Comparison of ENCODE assay signal across 39 cellular contexts in the genomic region with DNA sequence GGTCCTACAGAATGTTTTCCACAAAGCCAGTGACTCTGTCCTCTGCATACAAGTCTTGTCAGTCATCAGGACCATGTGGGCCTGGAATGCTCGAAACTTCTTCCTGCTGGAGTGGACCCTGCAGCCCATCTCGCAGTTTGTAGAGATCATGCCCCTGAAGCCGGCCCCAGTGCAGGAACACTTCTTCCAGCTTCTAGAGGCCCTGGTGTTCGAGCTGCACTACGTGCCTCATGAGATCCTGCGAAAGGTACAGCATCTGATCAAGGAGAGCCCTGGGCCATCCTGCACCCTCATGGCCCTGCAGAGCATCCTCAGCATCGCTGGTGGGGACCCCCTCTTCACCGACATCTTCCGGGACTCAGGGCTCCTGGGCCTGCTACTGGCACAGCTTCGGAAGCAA. TPM values are rescaled to one million over a fixed set of nuclear protein-coding genes. Genes with fewer than 3 reads are reported as not detected.
"Had no signal": no experiment of that assay in that cellular context is flagged by ENCODE, and none has a peak within 500 bp of the region (broad histone marks: within the 10 kb centered on the region; RNA-seq: fewer than 3 reads in every experiment).

No MANE protein-coding gene starts in this region.

- ATAC-seq: activated naive CD8-positive, alpha-beta T cell treated with anti-CD3 and anti-CD28 coated beads, Interleukin-2, amount 50 U/mL, for 24 hours; activated T-cell treated with anti-CD3 and anti-CD28 coated beads, Interleukin-2, amount 50 U/mL, for 4 hours; activated T-cell treated with anti-CD3 and anti-CD28 coated beads, Interleukin-2, amount 50 U/mL, for 72 hours; activated T-helper 17 cell treated with anti-CD3 and anti-CD28 coated beads, Interleukin-2, amount 50 U/mL, for 72 hours; body of pancreas had no signal

- H3K9me3 Mint-ChIP-seq: activated naive CD4-positive, alpha-beta T cell treated with anti-CD3 and anti-CD28 coated beads for 36 hours; activated naive CD4-positive, alpha-beta T cell treated with anti-CD3 and anti-CD28 coated beads, Interleukin-2, amount 10 ng/mL, durations not matched to agents 7 days and 5 days; activated naive CD4-positive, alpha-beta T cell treated with anti-CD3 and anti-CD28 coated beads, Interleukin-2, amount 50 U/mL, for 24 hours; activated naive CD8-positive, alpha-beta T cell treated with anti-CD3 and anti-CD28 coated beads for 36 hours; activated naive CD8-positive, alpha-beta T cell treated with anti-CD3 and anti-CD28 coated beads, Interleukin-2, amount 10 ng/mL, durations not matched to agents 7 days and 5 days; activated naive CD8-positive, alpha-beta T cell treated with anti-CD3 and anti-CD28 coated beads, Interleukin-2, amount 50 U/mL, for 24 hours; activated T-cell treated with anti-CD3 and anti-CD28 coated beads, Interleukin-2, amount 50 U/mL, for 24 hours; activated T-cell treated with anti-CD3 and anti-CD28 coated beads, Interleukin-2, amount 50 U/mL, for 4 hours; activated T-cell treated with anti-CD3 and anti-CD28 coated beads, Interleukin-2, amount 50 U/mL, for 72 hours; activated T-helper 1 cell treated with anti-CD3 and anti-CD28 coated beads, Interleukin-12 subunit alpha, Interleukin-12 subunit beta, Interleukin-2, Interleukin-4 antibody, amounts not matched to agents 30 ng/mL and 10 ng/mL and 1 ng/mL, durations not matched to agents 14 hours and 24 hours and 36 hours; activated T-helper 17 cell treated with anti-CD3 and anti-CD28 coated beads, Interleukin-2, amount 50 U/mL, for 72 hours; activated T-helper 2 cell treated with anti-CD3 and anti-CD28 coated beads, Interferon-gamma antibody, Interleukin-2, Interleukin-4, amounts not matched to agents 10 μg/mL and 5 μg/mL and 100 μg/mL, durations not matched to agents 14 hours and 24 hours and 36 hours; central memory CD8-positive, alpha-beta T cell had no signal

- H3K36me3 ChIP-seq: adrenal gland, ascending aorta, brain microvascular endothelial cell, breast epithelium, cardiac muscle cell had no signal

- H3K27me3 Mint-ChIP-seq: activated naive CD8-positive, alpha-beta T cell; activated naive CD8-positive, alpha-beta T cell treated with anti-CD3 and anti-CD28 coated beads for 36 hours; activated T-cell treated with anti-CD3 and anti-CD28 coated beads, Interleukin-2, amount 50 U/mL, for 24 hours had no signal

- H3K27ac Mint-ChIP-seq: activated naive CD4-positive, alpha-beta T cell treated with anti-CD3 and anti-CD28 coated beads for 36 hours; activated naive CD4-positive, alpha-beta T cell treated with anti-CD3 and anti-CD28 coated beads, Interleukin-2, amount 10 ng/mL, durations not matched to agents 7 days and 5 days; activated naive CD4-positive, alpha-beta T cell treated with anti-CD3 and anti-CD28 coated beads, Interleukin-2, amount 50 U/mL, for 24 hours; activated naive CD8-positive, alpha-beta T cell; activated naive CD8-positive, alpha-beta T cell treated with anti-CD3 and anti-CD28 coated beads for 36 hours; activated naive CD8-positive, alpha-beta T cell treated with anti-CD3 and anti-CD28 coated beads, Interleukin-2, amount 10 ng/mL, durations not matched to agents 7 days and 5 days; activated naive CD8-positive, alpha-beta T cell treated with anti-CD3 and anti-CD28 coated beads, Interleukin-2, amount 50 U/mL, for 24 hours; activated T-cell treated with anti-CD3 and anti-CD28 coated beads, Interleukin-2, amount 50 U/mL, for 24 hours; activated T-cell treated with anti-CD3 and anti-CD28 coated beads, Interleukin-2, amount 50 U/mL, for 72 hours; activated T-helper 1 cell treated with anti-CD3 and anti-CD28 coated beads, Interleukin-12 subunit alpha, Interleukin-12 subunit beta, Interleukin-2, Interleukin-4 antibody, amounts not matched to agents 30 ng/mL and 10 ng/mL and 1 ng/mL, durations not matched to agents 14 hours and 24 hours and 36 hours; activated T-helper 17 cell treated with anti-CD3 and anti-CD28 coated beads, Interleukin-2, amount 50 U/mL, for 72 hours; activated T-helper 2 cell treated with anti-CD3 and anti-CD28 coated beads, Interferon-gamma antibody, Interleukin-2, Interleukin-4, amounts not matched to agents 10 μg/mL and 5 μg/mL and 100 μg/mL, durations not matched to agents 14 hours and 24 hours and 36 hours; brain had no signal

- H3K4me1 ChIP-seq: adrenal gland, ascending aorta, body of pancreas, breast epithelium had no signal

- DNase-seq: activated effector memory CD4-positive, alpha-beta T cell treated with anti-CD3 and anti-CD28 coated beads, Interleukin-2, amount 50 U/mL, for 16 hours; activated effector memory CD4-positive, alpha-beta T cell treated with Interleukin-2 at 50 U/mL for 16 hours; activated gamma-delta T cell; activated gamma-delta T cell treated with Interleukin-2 at 50 U/mL for 16 hours; activated naive CD4-positive, alpha-beta T cell; activated naive CD4-positive, alpha-beta T cell treated with anti-CD3 and anti-CD28 coated beads for 36 hours; activated naive CD4-positive, alpha-beta T cell treated with anti-CD3 and anti-CD28 coated beads, Interleukin-2, amount 10 ng/mL, durations not matched to agents 7 days and 5 days; activated naive CD4-positive, alpha-beta T cell treated with anti-CD3 and anti-CD28 coated beads, Interleukin-2, amount 50 U/mL, for 16 hours; activated naive CD4-positive, alpha-beta T cell treated with Interleukin-2 at 50 U/mL for 16 hours; activated naive CD8-positive, alpha-beta T cell treated with anti-CD3 and anti-CD28 coated beads for 36 hours; activated naive CD8-positive, alpha-beta T cell treated with anti-CD3 and anti-CD28 coated beads, Interleukin-2, amount 10 ng/mL, durations not matched to agents 7 days and 5 days; activated naive CD8-positive, alpha-beta T cell treated with anti-CD3 and anti-CD28 coated beads, Interleukin-2, amount 50 U/mL, for 24 hours; activated T-cell treated with anti-CD3 and anti-CD28 coated beads for 4 hours; activated T-cell treated with anti-CD3 and anti-CD28 coated beads, Interleukin-2, amount 50 U/mL, for 1 hour; activated T-cell treated with anti-CD3 and anti-CD28 coated beads, Interleukin-2, amount 50 U/mL, for 24 hours; activated T-cell treated with anti-CD3 and anti-CD28 coated beads, Interleukin-2, amount 50 U/mL, for 4 hours; activated T-cell treated with anti-CD3 and anti-CD28 coated beads, Interleukin-2, amount 50 U/mL, for 48 hours; activated T-cell treated with anti-CD3 and anti-CD28 coated beads, Interleukin-2, amount 50 U/mL, for 72 hours; adrenal gland; amniotic stem cell; amygdala; anterior cingulate cortex; aorta; body of pancreas; brain microvascular endothelial cell; caudate nucleus; central memory CD4-positive, alpha-beta T cell; cerebellar nuclear complex had no signal

- H3K9me3 ChIP-seq: adrenal gland, ascending aorta, body of pancreas, breast epithelium had no signal

- H3K4me3 ChIP-seq: adrenal gland, ascending aorta, body of pancreas, breast epithelium, cardiac muscle cell had no signal

- H3K4me1 Mint-ChIP-seq: activated naive CD4-positive, alpha-beta T cell treated with anti-CD3 and anti-CD28 coated beads, Interleukin-2, amount 10 ng/mL, durations not matched to agents 7 days and 5 days; activated naive CD4-positive, alpha-beta T cell treated with anti-CD3 and anti-CD28 coated beads, Interleukin-2, amount 50 U/mL, for 24 hours; activated naive CD8-positive, alpha-beta T cell treated with anti-CD3 and anti-CD28 coated beads for 36 hours; activated naive CD8-positive, alpha-beta T cell treated with anti-CD3 and anti-CD28 coated beads, Interleukin-2, amount 10 ng/mL, durations not matched to agents 7 days and 5 days; activated naive CD8-positive, alpha-beta T cell treated with anti-CD3 and anti-CD28 coated beads, Interleukin-2, amount 50 U/mL, for 24 hours; activated T-helper 17 cell treated with anti-CD3 and anti-CD28 coated beads, Interleukin-2, amount 50 U/mL, for 72 hours; brain; central memory CD8-positive, alpha-beta T cell had no signal

- H3K27me3 ChIP-seq: adrenal gland, ascending aorta, body of pancreas, brain microvascular endothelial cell, breast epithelium, cardiac muscle cell had no signal

- H3K36me3 Mint-ChIP-seq: activated naive CD4-positive, alpha-beta T cell treated with anti-CD3 and anti-CD28 coated beads, Interleukin-2, amount 10 ng/mL, durations not matched to agents 7 days and 5 days; activated naive CD4-positive, alpha-beta T cell treated with anti-CD3 and anti-CD28 coated beads, Interleukin-2, amount 50 U/mL, for 24 hours; activated naive CD8-positive, alpha-beta T cell; activated naive CD8-positive, alpha-beta T cell treated with anti-CD3 and anti-CD28 coated beads for 36 hours; activated naive CD8-positive, alpha-beta T cell treated with anti-CD3 and anti-CD28 coated beads, Interleukin-2, amount 10 ng/mL, durations not matched to agents 7 days and 5 days; brain had no signal

- H3K4me3 Mint-ChIP-seq: activated naive CD4-positive, alpha-beta T cell treated with anti-CD3 and anti-CD28 coated beads for 36 hours; activated naive CD4-positive, alpha-beta T cell treated with anti-CD3 and anti-CD28 coated beads, Interleukin-2, amount 10 ng/mL, durations not matched to agents 7 days and 5 days; activated naive CD4-positive, alpha-beta T cell treated with anti-CD3 and anti-CD28 coated beads, Interleukin-2, amount 50 U/mL, for 24 hours; activated naive CD8-positive, alpha-beta T cell; activated naive CD8-positive, alpha-beta T cell treated with anti-CD3 and anti-CD28 coated beads for 36 hours; activated naive CD8-positive, alpha-beta T cell treated with anti-CD3 and anti-CD28 coated beads, Interleukin-2, amount 10 ng/mL, durations not matched to agents 7 days and 5 days; activated naive CD8-positive, alpha-beta T cell treated with anti-CD3 and anti-CD28 coated beads, Interleukin-2, amount 50 U/mL, for 24 hours; activated T-cell treated with anti-CD3 and anti-CD28 coated beads, Interleukin-2, amount 50 U/mL, for 24 hours; activated T-cell treated with anti-CD3 and anti-CD28 coated beads, Interleukin-2, amount 50 U/mL, for 4 hours; activated T-cell treated with anti-CD3 and anti-CD28 coated beads, Interleukin-2, amount 50 U/mL, for 72 hours; activated T-helper 1 cell treated with anti-CD3 and anti-CD28 coated beads, Interleukin-12 subunit alpha, Interleukin-12 subunit beta, Interleukin-2, Interleukin-4 antibody, amounts not matched to agents 30 ng/mL and 10 ng/mL and 1 ng/mL, durations not matched to agents 14 hours and 24 hours and 36 hours; activated T-helper 17 cell treated with anti-CD3 and anti-CD28 coated beads, Interleukin-2, amount 50 U/mL, for 72 hours; brain; central memory CD8-positive, alpha-beta T cell had no signal

- H3K27ac ChIP-seq: adrenal gland, ascending aorta, body of pancreas, brain microvascular endothelial cell, breast epithelium, cardiac muscle cell had no signal

RNA-seq across cellular contexts. Expression of a gene that starts 46.5 kb away (rescaled TPM):
- total RNA-seq: cardiac muscle cell, chondrocyte had no signal
